In the genomic region with DNA sequence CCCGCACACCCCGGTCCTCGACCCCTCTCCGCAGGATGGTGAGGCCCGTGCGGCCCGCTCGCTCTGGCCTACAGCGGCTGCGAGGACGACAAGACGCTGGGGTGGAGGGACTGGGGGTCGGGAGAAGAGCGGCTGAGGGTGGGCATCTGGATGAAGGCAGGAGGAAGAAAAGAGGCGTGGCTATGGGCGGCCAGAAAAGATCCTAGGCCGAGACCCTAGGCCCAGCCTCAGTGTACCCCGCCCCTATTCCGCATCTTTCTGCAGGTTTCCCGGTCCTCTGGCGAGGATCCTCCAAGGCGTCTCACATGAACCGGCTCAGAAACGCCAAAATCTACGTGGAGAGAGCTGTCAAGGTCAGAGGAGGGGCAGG, we compare ENCODE assay signal across 8 cellular contexts. TPM values are rescaled to one million over a fixed set of nuclear protein-coding genes. Genes with fewer than 3 reads are reported as not detected.
A peak's percentile ranks its signal among the peaks of the same experiment; 100 is the strongest.
DNase-seq lines count a peak whose midpoint lies in the region; ATAC-seq, FAIRE-seq and TF ChIP-seq lines count a peak whose summit lies in the region.

No MANE protein-coding gene starts in this region.

- FAIRE-seq in A549 (lab: Jason Lieb, UNC) (no peak), GM19239 (lab: Jason Lieb, UNC) (no peak)

- 17% methylated on average over 21 of the region's 25 CpGs for WGBS in A549 (ENCODE audit: missing lambda C conversion rate)

- H3K36me3 Mint-ChIP-seq in IgD-negative memory B cell, result peaks cover 1% of the 10 kb centered on the region

- POLR2A ChIA-PET in A549 (lab: Yijun Ruan, JAX), result interaction anchor here (1.4 to 3.2 kb wide), 2 partner anchors 11 to 17 kb away, joined by 3 to 17 read pairs; partner anchors contain the start of genes ARPC4 and TADA3

- TF ChIP-seq CTCF in A549 (IDR thresholded peaks at IDR 0.05) (no peak), coronary artery (IDR thresholded peaks at IDR 0.05) (no peak)

- H3K4me3 ChIP-seq in A549, result peak overlapping the region; percentile 75
- peak overlapping the region; percentile 87 for H3K4me3 ChIP-seq in coronary artery
- H3K4me3 ChIP-seq in muscle layer of colon (ENCODE audit: low read depth in 1 of 2, low read length in 2 of 2), result peak overlapping the region; percentile 78 to 86

- peaks cover 18 to 30% (median 25%) of the 10 kb centered on the region in 3 donors for H3K4me1 Mint-ChIP-seq in IgD-negative memory B cell

- no peak; a peak in 1 of 6 replicates for ATAC-seq in A549

- no peak for TF ChIP-seq RAD21 in A549 (conservative IDR thresholded peaks at IDR 0.05 in 1 of 2, IDR thresholded peaks at IDR 0.05 in 1 of 2)

- H3K4me1 ChIP-seq in A549 (peaks cover 25% of the 10 kb centered on the region), muscle layer of colon (ENCODE audit: insufficient read depth, low read length) (peaks cover 12% of the 10 kb centered on the region)

- TF ChIP-seq POLR2A in A549 (IDR thresholded peaks at IDR 0.05; ENCODE audit: low read length), result no peak

- no peaks in the 10 kb centered on the region for H3K9me3 ChIP-seq in A549
- no peaks in the 10 kb centered on the region for H3K9me3 ChIP-seq in muscle layer of colon (ENCODE audit: low read length)

- H3K27ac ChIP-seq in A549 (peak overlapping the region; percentile 95 to 96), coronary artery (peak overlapping the region; percentile 93 to 98), muscle layer of colon (ENCODE audit: low read depth, low read length) (peak overlapping the region; percentile 86)

- CTCF ChIA-PET in A549 (lab: Yijun Ruan, JAX), result interaction anchor here (1.4 to 2.3 kb wide), 2 partner anchors 9 to 15 kb away, joined by 4 to 9 read pairs; no protein-coding TSS in a partner anchor

- TF ChIP-seq EP300 in A549 (IDR thresholded peaks at IDR 0.05), result no peak

- H3K27me3 ChIP-seq in muscle layer of colon (ENCODE audit: control insufficient read depth in 1 of 2, insufficient read depth in 2 of 2, low read length in 2 of 2), result no peaks in the 10 kb centered on the region

- H3K4me2 ChIP-seq in A549, result peak overlapping the region; percentile 99

- H3K27me3 Mint-ChIP-seq in IgD-negative memory B cell, result no peaks in the 10 kb centered on the region

- no peaks in the 10 kb centered on the region for H3K9me3 Mint-ChIP-seq in IgD-negative memory B cell

- H3K4me3 Mint-ChIP-seq in IgD-negative memory B cell, result peak overlapping the region; percentile 83 to 97 (median 94)

- peak overlapping the region in 2 of 3 donors; percentile 15 to 73 for H3K27ac Mint-ChIP-seq in IgD-negative memory B cell

- peaks cover 19% of the 10 kb centered on the region for H3K36me3 ChIP-seq in muscle layer of colon (ENCODE audit: insufficient read depth, low read length)

- H3K9ac ChIP-seq in muscle layer of colon (ENCODE audit: low read length), result peak overlapping the region; percentile 49

- no peak for DNase-seq in A549 (ENCODE audit: low read depth in 1 of 2, low spot score in 1 of 2)
- DNase-seq in coronary artery (ENCODE audit: low spot score), result no peak
- no peak for DNase-seq in amniotic stem cell (lab: John Stamatoyannopoulos, UW)
- no peak for DNase-seq in activated CD4-positive, CD25-positive, alpha-beta regulatory T cell treated with anti-CD3 and anti-CD28 coated beads, Interleukin-2, amount 50 U/mL, for 72 hours
- DNase-seq in GM19239 (ENCODE audit: insufficient read length, low spot score), result no peak
- DNase-seq in medulla oblongata (ENCODE audit: extremely low spot score), result no peak

TF ChIP-seq in A549, 52 proteins besides CTCF, POLR2A, EP300 and RAD21:
- no peak for TF ChIP-seq CHD2 (IDR thresholded peaks at IDR 0.05; ENCODE audit: low read length, partially characterized antibody)

RNA-seq across cellular contexts. Expression of gene TTLL3, which starts 0.3 kb away (rescaled TPM):
- polyA plus RNA-seq in A549 (2011; rRNA removed) (13.0 and 18.1 TPM in 2 replicates), A549 (2017; fragmentation: RNase III; extraction: RNeasy Plus Mini Kit Qiagen cat#74134 plus additional on column Dnase treatment) (9.9 to 12.8 TPM (median 10.3 TPM) in 3 replicates), IgD-negative memory B cell (10.5 TPM)
- polyA plus RNA-seq in A549 (2012; cell fraction: cytosol; rRNA removed), result 13.6 and 14.1 TPM in 2 replicates
- polyA plus RNA-seq in A549 (2012; cell fraction: nucleus; rRNA removed), result 115 and 128 TPM in 2 replicates
- 23.9 and 25.2 TPM in 2 replicates for polyA minus RNA-seq in A549 (2011; rRNA and poly(A)+ RNA removed)

RNA-seq across cellular contexts. Expression of gene ARPC4, which starts 17.5 kb away (rescaled TPM):
- 126 and 140 TPM in 2 replicates for polyA plus RNA-seq in A549 (2011; rRNA removed)
- polyA plus RNA-seq in A549 (2012; cell fraction: cytosol; rRNA removed), result 152 and 172 TPM in 2 replicates
- 80.9 and 87.3 TPM in 2 replicates for polyA plus RNA-seq in A549 (2012; cell fraction: nucleus; rRNA removed)
- 292 to 310 TPM (median 298 TPM) in 3 replicates for polyA plus RNA-seq in A549 (2017; fragmentation: RNase III; extraction: RNeasy Plus Mini Kit Qiagen cat#74134 plus additional on column Dnase treatment)
- 124 and 133 TPM in 2 replicates for polyA minus RNA-seq in A549 (2011; rRNA and poly(A)+ RNA removed)
- polyA plus RNA-seq in IgD-negative memory B cell, result 262 TPM

RNA-seq across cellular contexts. Expression of gene TADA3, which starts 18.1 kb away (rescaled TPM):
- polyA plus RNA-seq in A549 (2011; rRNA removed), result 42.6 and 49.2 TPM in 2 replicates
- polyA plus RNA-seq in A549 (2012; cell fraction: cytosol; rRNA removed), result 50.2 and 57.1 TPM in 2 replicates
- 36.8 and 43.0 TPM in 2 replicates for polyA plus RNA-seq in A549 (2012; cell fraction: nucleus; rRNA removed)
- 44.3 to 53.6 TPM (median 50.3 TPM) in 3 replicates for polyA plus RNA-seq in A549 (2017; fragmentation: RNase III; extraction: RNeasy Plus Mini Kit Qiagen cat#74134 plus additional on column Dnase treatment)
- 46.9 and 52.3 TPM in 2 replicates for polyA minus RNA-seq in A549 (2011; rRNA and poly(A)+ RNA removed)
- polyA plus RNA-seq in IgD-negative memory B cell, result 52.6 TPM

RNA-seq across cellular contexts. Expression of gene RPUSD3, which starts 33.5 kb away (rescaled TPM):
- polyA plus RNA-seq in A549 (2011; rRNA removed), result 38.9 and 47.1 TPM in 2 replicates
- polyA plus RNA-seq in A549 (2012; cell fraction: cytosol; rRNA removed), result 61.3 and 76.6 TPM in 2 replicates
- 74.5 and 81.9 TPM in 2 replicates for polyA plus RNA-seq in A549 (2012; cell fraction: nucleus; rRNA removed)
- 42.2 to 45.0 TPM (median 44.5 TPM) in 3 replicates for polyA plus RNA-seq in A549 (2017; fragmentation: RNase III; extraction: RNeasy Plus Mini Kit Qiagen cat#74134 plus additional on column Dnase treatment)
- polyA minus RNA-seq in A549 (2011; rRNA and poly(A)+ RNA removed), result 39.0 and 44.1 TPM in 2 replicates
- polyA plus RNA-seq in IgD-negative memory B cell, result 57.9 TPM

RNA-seq across cellular contexts. Expression of gene CAMK1, which starts 40.6 kb away (rescaled TPM):
- polyA plus RNA-seq in A549 (2011; rRNA removed) (13.5 and 16.0 TPM in 2 replicates), A549 (2017; fragmentation: RNase III; extraction: RNeasy Plus Mini Kit Qiagen cat#74134 plus additional on column Dnase treatment) (15.6 to 16.1 TPM (median 15.9 TPM) in 3 replicates), IgD-negative memory B cell (0.65 TPM)
- polyA plus RNA-seq in A549 (2012; cell fraction: cytosol; rRNA removed), result 22.5 and 26.5 TPM in 2 replicates
- 20.9 and 21.9 TPM in 2 replicates for polyA plus RNA-seq in A549 (2012; cell fraction: nucleus; rRNA removed)
- polyA minus RNA-seq in A549 (2011; rRNA and poly(A)+ RNA removed), result 11.0 TPM in 2 replicates
